1 cellular context compared by ENCODE assay signal in genomic region chr12:12397184-12397583, GRCh38.
TF ChIP-seq lines count a peak whose summit lies in the region.

No MANE protein-coding gene starts in this region.

TF ChIP-seq in IMR-90, 13 proteins besides CTCF, POLR2A, EP300 and RAD21:
- TF ChIP-seq USF2 (IDR thresholded peaks at IDR 0.05; ENCODE audit: low read depth, low read length) (no peak), RFX5 (IDR thresholded peaks at IDR 0.05; ENCODE audit: low read depth, low read length) (no peak), ELK1 (IDR thresholded peaks at IDR 0.05; ENCODE audit: borderline replicate concordance, low read depth, low read length) (no peak)
TF ChIP-seq in IMR-90: peak in this region for 0.
